ENCODE assay signal across 15 cellular contexts in the genomic region with DNA sequence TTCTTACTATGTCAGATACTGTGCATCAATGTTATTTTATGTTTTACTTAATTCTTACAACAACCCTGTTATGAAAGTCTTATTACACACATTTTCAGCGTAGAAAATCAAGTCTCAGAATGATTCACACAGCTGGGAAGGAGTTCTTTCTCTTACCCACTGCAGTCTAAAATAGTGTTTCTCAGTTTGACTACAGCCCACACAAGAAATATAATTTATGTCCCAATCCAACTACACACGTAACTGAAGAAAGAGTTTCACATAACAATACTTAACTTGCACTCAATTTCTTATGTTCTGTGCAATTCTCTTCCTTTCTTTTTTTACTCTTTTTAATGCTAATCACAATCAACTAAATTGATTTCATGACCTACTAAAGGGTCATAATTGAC.
DNase-seq lines count a peak whose midpoint lies in the region; ATAC-seq and TF ChIP-seq lines count a peak whose summit lies in the region.
"Had no signal": no experiment of that assay in that cellular context is flagged by ENCODE, and none has a peak within 500 bp of the region (broad histone marks: within the 10 kb centered on the region; RNA-seq: fewer than 3 reads in every experiment).

No MANE protein-coding gene starts in this region.

- no peak for TF ChIP-seq POLR2A in breast epithelium (IDR thresholded peaks at IDR 0.05)

- peaks cover 5% of the 10 kb centered on the region; the same call in 1 of the 2 replicates for H3K4me1 Mint-ChIP-seq in HFFc6 (ENCODE audit: low read depth)
- H3K4me1 Mint-ChIP-seq in CD4-positive, alpha-beta memory T cell = peaks cover 0 to 3% (median 0%) of the 10 kb centered on the region in 4 donors
- H3K4me1 Mint-ChIP-seq: activated naive CD4-positive, alpha-beta T cell treated with anti-CD3 and anti-CD28 coated beads, Interleukin-2, amount 10 ng/mL, durations not matched to agents 7 days and 5 days had no signal

- BruUV-seq in mammary epithelial cell (replicated peaks; lab: Mats Ljungman, UMichigan) = no TSS peak

- H3K9me3 ChIP-seq in mammary epithelial cell (replicated peaks; ENCODE audit: insufficient read depth, low read length) (no peaks in the 10 kb centered on the region), breast epithelium (no peaks in the 10 kb centered on the region), psoas muscle (no peaks in the 10 kb centered on the region)
- H3K9me3 ChIP-seq in CD4-positive, alpha-beta memory T cell (ENCODE audit: control insufficient read depth in 1 of 2, low read length in 2 of 2) = no peaks in the 10 kb centered on the region
- H3K9me3 ChIP-seq: A549 had no signal

- no peaks in the 10 kb centered on the region for H3K79me2 ChIP-seq in mammary epithelial cell (ENCODE audit: insufficient read depth, low read length)

- H3K27me3 Mint-ChIP-seq in HFFc6 (ENCODE audit: insufficient read depth) = no peaks in the 10 kb centered on the region; the same call in none of the 2 replicates
- H3K27me3 Mint-ChIP-seq in CD4-positive, alpha-beta memory T cell = no peaks in the 10 kb centered on the region
- H3K27me3 Mint-ChIP-seq: activated naive CD4-positive, alpha-beta T cell treated with anti-CD3 and anti-CD28 coated beads, Interleukin-2, amount 10 ng/mL, durations not matched to agents 7 days and 5 days had no signal

- DNase-seq in mammary epithelial cell (peak; percentile 19), breast epithelium (ENCODE audit: low spot score in 2 of 2) (no peak), sciatic nerve (ENCODE audit: low spot score) (no peak), HFFc6 (no peak), psoas muscle (no peak)
- DNase-seq in CD4-positive, alpha-beta memory T cell = no peak
- DNase-seq: activated naive CD4-positive, alpha-beta T cell treated with anti-CD3 and anti-CD28 coated beads, Interleukin-2, amount 10 ng/mL, durations not matched to agents 7 days and 5 days; GF-D8; NCI-H69; retina; stimulated activated CD8-positive, alpha-beta memory T cell treated with anti-CD3 and anti-CD28 coated beads, Interleukin-4, amount 100 ng/mL, for 48 hours had no signal

- ATAC-seq in HG02759 (IDR thresholded peaks at IDR 0.05; ENCODE audit: unreplicated experiment) (peak; percentile 64), HG03575 (IDR thresholded peaks at IDR 0.05; ENCODE audit: extremely low read depth, insufficient number of reproducible peaks, low FRiP score, unreplicated experiment) (peak; percentile 74), sciatic nerve (peak; percentile 65), psoas muscle (no peak)
- ATAC-seq: A549, HepG2 had no signal

- H3K27me3 ChIP-seq in mammary epithelial cell (ENCODE audit: insufficient read depth, low read length) = no peaks in the 10 kb centered on the region
- no peaks in the 10 kb centered on the region for H3K27me3 ChIP-seq in breast epithelium
- peaks cover 0 to 3% (median 0%) of the 10 kb centered on the region in 3 donors for H3K27me3 ChIP-seq in psoas muscle (ENCODE audit: insufficient read depth in 3 of 3, low read length in 2 of 3)
- H3K27me3 ChIP-seq in CD4-positive, alpha-beta memory T cell (ENCODE audit: insufficient read depth, low read length) = no peaks in the 10 kb centered on the region

- in situ Hi-C loops in mammary epithelial cell (cut with MboI; ENCODE audit: low sequenced_read_pairs in 2 of 2) = loop anchor here in 1 of 2 donors (25.0 kb wide), 1 partner anchor 189 kb away; no protein-coding TSS in a partner anchor

- H3K4me3 ChIP-seq in mammary epithelial cell (replicated peaks in 1 of 3; ENCODE audit: insufficient read depth in 1 of 3, low read depth in 2 of 3, low read length in 3 of 3) = no peak overlapping the region
- H3K4me3 ChIP-seq in breast epithelium = no peak overlapping the region
- H3K4me3 ChIP-seq in psoas muscle = no peak overlapping the region
- no peak overlapping the region for H3K4me3 ChIP-seq in CD4-positive, alpha-beta memory T cell (ENCODE audit: low read length in 2 of 2)
- H3K4me3 ChIP-seq: A549 had no signal

- H3K27ac Mint-ChIP-seq in HFFc6 = no peak overlapping the region
- H3K27ac Mint-ChIP-seq in CD4-positive, alpha-beta memory T cell = no peak overlapping the region
- H3K27ac Mint-ChIP-seq: activated naive CD4-positive, alpha-beta T cell treated with anti-CD3 and anti-CD28 coated beads, Interleukin-2, amount 10 ng/mL, durations not matched to agents 7 days and 5 days had no signal

- peaks cover 8% of the 10 kb centered on the region for H3K4me1 ChIP-seq in mammary epithelial cell (ENCODE audit: insufficient read depth, low read length)
- no peaks in the 10 kb centered on the region for H3K4me1 ChIP-seq in breast epithelium
- H3K4me1 ChIP-seq in psoas muscle = no peaks in the 10 kb centered on the region
- no peaks in the 10 kb centered on the region for H3K4me1 ChIP-seq in CD4-positive, alpha-beta memory T cell (ENCODE audit: insufficient read depth, low read length)
- H3K4me1 ChIP-seq: A549 had no signal

- intact Hi-C loops in mammary epithelial cell (cut with micrococcal nuclease) (loop anchor here (2.0 kb wide), 2 partner anchors 185 to 211 kb away; no protein-coding TSS in a partner anchor), breast epithelium (cut with DNase I; ENCODE audit: low total_unique reads) (no loop called here), sciatic nerve (cut with DNase I) (no loop called here), psoas muscle (cut with DNase I) (no loop called here)
- intact Hi-C loops in CD4-positive, alpha-beta memory T cell (cut with micrococcal nuclease) = no loop called here

- H2AFZ ChIP-seq in mammary epithelial cell (ENCODE audit: low read depth, low read length) = no peak overlapping the region

- no peaks in the 10 kb centered on the region for H4K20me1 ChIP-seq in mammary epithelial cell (ENCODE audit: insufficient read depth, low read length)

- no peak overlapping the region for H3K4me3 Mint-ChIP-seq in HFFc6
- no peak overlapping the region for H3K4me3 Mint-ChIP-seq in CD4-positive, alpha-beta memory T cell
- H3K4me3 Mint-ChIP-seq: activated naive CD4-positive, alpha-beta T cell treated with anti-CD3 and anti-CD28 coated beads, Interleukin-2, amount 10 ng/mL, durations not matched to agents 7 days and 5 days had no signal

- H3K36me3 Mint-ChIP-seq in HFFc6 (ENCODE audit: low read depth) = no peaks in the 10 kb centered on the region
- no peaks in the 10 kb centered on the region for H3K36me3 Mint-ChIP-seq in CD4-positive, alpha-beta memory T cell
- H3K36me3 Mint-ChIP-seq: activated naive CD4-positive, alpha-beta T cell treated with anti-CD3 and anti-CD28 coated beads, Interleukin-2, amount 10 ng/mL, durations not matched to agents 7 days and 5 days had no signal

- H3K4me2 ChIP-seq in mammary epithelial cell (ENCODE audit: insufficient read depth, low read depth, low read length) = no peak overlapping the region
- H3K4me2 ChIP-seq: A549 had no signal

- H3K27ac ChIP-seq in mammary epithelial cell (ENCODE audit: insufficient read depth, low read depth, low read length) (no peak overlapping the region), breast epithelium (no peak overlapping the region), psoas muscle (no peak overlapping the region)
- H3K27ac ChIP-seq in CD4-positive, alpha-beta memory T cell (ENCODE audit: low read depth, low read length) = no peak overlapping the region
- H3K27ac ChIP-seq: A549 had no signal

- WGBS in mammary epithelial cell (ENCODE audit: low coverage, missing lambda C conversion rate) = 4% methylated on average over 2 of the region's 2 CpGs
- 36 to 54% (median 40%) methylated on average over 2 of the region's 2 CpGs for WGBS in psoas muscle, 3 donors

- dilution Hi-C loops in mammary epithelial cell (cut with HindIII; ENCODE audit: low sequenced_read_pairs) = no loop called here

- H3K9me3 Mint-ChIP-seq in HFFc6 = no peaks in the 10 kb centered on the region
- peaks cover 0 to 7% (median 3%) of the 10 kb centered on the region in 8 donors for H3K9me3 Mint-ChIP-seq in CD4-positive, alpha-beta memory T cell
- H3K9me3 Mint-ChIP-seq: activated naive CD4-positive, alpha-beta T cell treated with anti-CD3 and anti-CD28 coated beads, Interleukin-2, amount 10 ng/mL, durations not matched to agents 7 days and 5 days had no signal

- no peak overlapping the region for H3K9ac ChIP-seq in mammary epithelial cell (ENCODE audit: insufficient read depth, low read length)

- no peaks in the 10 kb centered on the region for H3K36me3 ChIP-seq in mammary epithelial cell (ENCODE audit: insufficient read depth, low read length)
- no peaks in the 10 kb centered on the region for H3K36me3 ChIP-seq in breast epithelium
- H3K36me3 ChIP-seq in psoas muscle (ENCODE audit: insufficient read depth in 1 of 2, low read depth in 1 of 2) = no peaks in the 10 kb centered on the region
- H3K36me3 ChIP-seq in CD4-positive, alpha-beta memory T cell (ENCODE audit: insufficient read depth, low read length) = no peaks in the 10 kb centered on the region

- POLR2A ChIA-PET in CD4-positive, alpha-beta memory T cell (lab: Charles Lee; ENCODE audit: partially characterized antibody) = no interaction called here

- TF ChIP-seq CTCF in mammary epithelial cell (conservative IDR thresholded peaks at IDR 0.05 in 1 of 2, IDR thresholded peaks at IDR 0.05 in 1 of 2; ENCODE audit: extremely low read depth in 1 of 2, insufficient read depth in 1 of 2, low read depth in 1 of 2, low read length in 2 of 2) (no peak), breast epithelium (IDR thresholded peaks at IDR 0.05) (no peak), HFFc6 (IDR thresholded peaks at IDR 0.05) (no peak), psoas muscle (IDR thresholded peaks at IDR 0.05) (no peak)

- CTCF ChIA-PET in mammary epithelial cell (lab: Charles Lee; ENCODE audit: low non-redundant PET) = interaction anchor here (0.5 kb wide), 1 partner anchor 212 kb away, joined by 4 read pairs; no protein-coding TSS in a partner anchor
- CTCF ChIA-PET in CD4-positive, alpha-beta memory T cell (lab: Charles Lee; ENCODE audit: partially characterized antibody) = no interaction called here

Comparison
In these comparisons a context has a peak if more than half of its experiments do, and no peak if none do; other contexts are left out.
1. ATAC-seq: peak in HG02759 (single experiment), HG03575 (single experiment) and sciatic nerve (single experiment); none in psoas muscle (0 of 4).